In genomic region chr20:7196481-7196880, GRCh38 we compare ENCODE assay signal across 28 cellular contexts.
DNase-seq lines count a peak whose midpoint lies in the region; ATAC-seq and TF ChIP-seq lines count a peak whose summit lies in the region.
"Had no signal": no experiment of that assay in that cellular context is flagged by ENCODE, and none has a peak within 500 bp of the region (broad histone marks: within the 10 kb centered on the region; RNA-seq: fewer than 3 reads in every experiment).

No MANE protein-coding gene starts in this region.

- no peaks in the 10 kb centered on the region for H3K36me3 Mint-ChIP-seq in chondrocyte (ENCODE audit: low read depth)
- H3K36me3 Mint-ChIP-seq: natural killer cell; stimulated activated effector memory CD8-positive, alpha-beta T cell treated with anti-CD3 and anti-CD28 coated beads, Interleukin-12 subunit alpha, Interleukin-12 subunit beta, amount 100 ng/mL, for 72 hours had no signal

- H3K4me3 ChIP-seq in PC-3 (ENCODE audit: low read length), result no peak overlapping the region
- no peak overlapping the region for H3K4me3 ChIP-seq in epithelial cell of proximal tubule (ENCODE audit: low read depth, low read length)
- H3K4me3 ChIP-seq: spleen, uterus had no signal

- H4K20me1 ChIP-seq in PC-3 (ENCODE audit: low read length), result no peaks in the 10 kb centered on the region

- no peaks in the 10 kb centered on the region for H3F3A ChIP-seq in PC-3 (ENCODE audit: low read length, unreplicated experiment)

- no peak overlapping the region for H3K4me3 Mint-ChIP-seq in chondrocyte (ENCODE audit: unreplicated experiment)
- H3K4me3 Mint-ChIP-seq: dendritic cell treated with granulocyte-macrophage colony-stimulating factor and Interleukin-4, amounts not matched to agents 40 ng/mL and 50 ng/mL, for 4 days; H9; natural killer cell; stimulated activated effector memory CD8-positive, alpha-beta T cell treated with anti-CD3 and anti-CD28 coated beads, Interleukin-12 subunit alpha, Interleukin-12 subunit beta, amount 100 ng/mL, for 72 hours had no signal

- no peak overlapping the region for H3K27ac ChIP-seq in PC-3 (ENCODE audit: low read length)
- H3K27ac ChIP-seq: spleen, uterus had no signal

- no peak for TF ChIP-seq CTCF in PC-3 (conservative IDR thresholded peaks at IDR 0.05; ENCODE audit: low read depth, low read length)
- no peak for TF ChIP-seq CTCF in epithelial cell of proximal tubule (conservative IDR thresholded peaks at IDR 0.05; ENCODE audit: low read depth, low read length)
- no peak for TF ChIP-seq CTCF in chondrocyte (IDR thresholded peaks at IDR 0.05)

- H3K9me3 Mint-ChIP-seq in chondrocyte (ENCODE audit: low read depth), result no peaks in the 10 kb centered on the region
- H3K9me3 Mint-ChIP-seq: dendritic cell treated with granulocyte-macrophage colony-stimulating factor and Interleukin-4, amounts not matched to agents 40 ng/mL and 50 ng/mL, for 4 days; H9 had no signal

- no peak for ATAC-seq in PC-3
- ATAC-seq: natural killer cell; SK-N-SH treated with all-trans-retinoic acid at 6 μM for 48 hours; stimulated activated effector memory CD8-positive, alpha-beta T cell treated with anti-CD3 and anti-CD28 coated beads, Interleukin-12 subunit alpha, Interleukin-12 subunit beta, amount 100 ng/mL, for 72 hours had no signal

- no peak overlapping the region for H2AFZ ChIP-seq in PC-3 (ENCODE audit: low read length)

- H3K9ac ChIP-seq in PC-3 (ENCODE audit: low read length), result no peak overlapping the region

- H3K4me2 ChIP-seq in PC-3 (ENCODE audit: low read length), result no peak overlapping the region

- POLR2A ChIA-PET in PC-3 (lab: Charles Lee; ENCODE audit: unreplicated experiment), result no interaction called here

- DNase-seq in ACHN (peak; percentile 2), PC-3 (peak; percentile 42), epithelial cell of proximal tubule (ENCODE audit: low read depth) (peak; percentile 76), kidney tubule cell (ENCODE audit: low spot score) (peak; percentile 66), chondrocyte (ENCODE audit: low spot score) (no peak), NCI-H2107 (lab: John Stamatoyannopoulos, UW) (no peak), NCI-H748 treated with DMSO at 0.1 percent for 48 hours (lab: John Stamatoyannopoulos, UW) (no peak), SHP77 treated with DMSO at 0.1 percent for 48 hours (lab: John Stamatoyannopoulos, UW) (no peak)
- DNase-seq: activated CD4-positive, alpha-beta T cell treated with anti-CD3 and anti-CD28 coated beads for 4 hours; activated CD8-positive, alpha-beta memory T cell treated with anti-CD3 and anti-CD28 coated beads for 24 hours; activated T-cell treated with anti-CD3 and anti-CD28 coated beads, Interleukin-2, amount 50 U/mL, for 1 hour; C1 segment of cervical spinal cord; Caco-2; foreskin melanocyte; H9; Karpas-422; left ventricle myocardium superior; natural killer cell; NCI-H1092 treated with DMSO at 0.1 percent for 48 hours; NCI-H2081; NCI-H510A treated with DMSO at 0.1 percent for 48 hours; RPMI8226; spleen; stimulated activated CD4-positive, alpha-beta T cell treated with anti-CD3 and anti-CD28 coated beads, Interleukin-2, amount 100 ng/mL, for 48 hours; uterus had no signal

- no peaks in the 10 kb centered on the region for H3K79me2 ChIP-seq in PC-3 (ENCODE audit: low read length)

- H3K9me2 ChIP-seq in PC-3 (replicated peaks; ENCODE audit: low read length), result no peaks in the 10 kb centered on the region

- CTCF ChIA-PET in PC-3 (lab: Charles Lee), result no interaction called here

- intact Hi-C loops in PC-3 (cut with micrococcal nuclease), result no loop called here

- H3K27me3 ChIP-seq in PC-3 (ENCODE audit: low read length), result peaks cover 21% of the 10 kb centered on the region
- H3K27me3 ChIP-seq: spleen, uterus had no signal

- no peaks in the 10 kb centered on the region for H3K9me3 ChIP-seq in PC-3 (ENCODE audit: low read length)
- H3K9me3 ChIP-seq: Caco-2, spleen, uterus had no signal

- H3K27me3 Mint-ChIP-seq in chondrocyte (ENCODE audit: low read depth), result peaks cover 5% of the 10 kb centered on the region
- H3K27me3 Mint-ChIP-seq: dendritic cell treated with granulocyte-macrophage colony-stimulating factor and Interleukin-4, amounts not matched to agents 40 ng/mL and 50 ng/mL, for 4 days had no signal

- no TSS peak for BruUV-seq in PC-3 (replicated peaks; lab: Mats Ljungman, UMichigan)

- peaks cover 17% of the 10 kb centered on the region; the same call in 1 of the 2 replicates for H3K4me1 ChIP-seq in PC-3 (ENCODE audit: insufficient read depth, low read length)
- H3K4me1 ChIP-seq: Caco-2, spleen, uterus had no signal

- H3K27ac Mint-ChIP-seq in chondrocyte (ENCODE audit: unreplicated experiment), result no peak overlapping the region
- H3K27ac Mint-ChIP-seq: dendritic cell treated with granulocyte-macrophage colony-stimulating factor and Interleukin-4, amounts not matched to agents 40 ng/mL and 50 ng/mL, for 4 days; H9; natural killer cell; stimulated activated effector memory CD8-positive, alpha-beta T cell treated with anti-CD3 and anti-CD28 coated beads, Interleukin-12 subunit alpha, Interleukin-12 subunit beta, amount 100 ng/mL, for 72 hours had no signal

- H3K36me3 ChIP-seq in PC-3 (ENCODE audit: low read depth, low read length), result no peaks in the 10 kb centered on the region
- H3K36me3 ChIP-seq: spleen, uterus had no signal

- in situ Hi-C loops in ACHN (cut with HindIII; ENCODE audit: low pct_ligation_motif_present, low pct_unique_long_range_greater_than_20kb, low sequenced_read_pairs), result no loop called here

- peaks cover 6% of the 10 kb centered on the region for H3K4me1 Mint-ChIP-seq in chondrocyte (ENCODE audit: low read depth)
- H3K4me1 Mint-ChIP-seq: H9; natural killer cell; stimulated activated effector memory CD8-positive, alpha-beta T cell treated with anti-CD3 and anti-CD28 coated beads, Interleukin-12 subunit alpha, Interleukin-12 subunit beta, amount 100 ng/mL, for 72 hours had no signal

Comparison
In these comparisons a context has a peak if more than half of its experiments do, and no peak if none do; other contexts are left out.
1. DNase-seq: peak in ACHN (single experiment), PC-3 (single experiment), epithelial cell of proximal tubule (single experiment) and kidney tubule cell (single experiment); none in chondrocyte (single experiment), NCI-H2107 (single experiment), NCI-H748 treated with DMSO at 0.1 percent for 48 hours (single experiment) and SHP77 treated with DMSO at 0.1 percent for 48 hours (single experiment).